1 cellular context compared by ENCODE assay signal in the genomic region with DNA sequence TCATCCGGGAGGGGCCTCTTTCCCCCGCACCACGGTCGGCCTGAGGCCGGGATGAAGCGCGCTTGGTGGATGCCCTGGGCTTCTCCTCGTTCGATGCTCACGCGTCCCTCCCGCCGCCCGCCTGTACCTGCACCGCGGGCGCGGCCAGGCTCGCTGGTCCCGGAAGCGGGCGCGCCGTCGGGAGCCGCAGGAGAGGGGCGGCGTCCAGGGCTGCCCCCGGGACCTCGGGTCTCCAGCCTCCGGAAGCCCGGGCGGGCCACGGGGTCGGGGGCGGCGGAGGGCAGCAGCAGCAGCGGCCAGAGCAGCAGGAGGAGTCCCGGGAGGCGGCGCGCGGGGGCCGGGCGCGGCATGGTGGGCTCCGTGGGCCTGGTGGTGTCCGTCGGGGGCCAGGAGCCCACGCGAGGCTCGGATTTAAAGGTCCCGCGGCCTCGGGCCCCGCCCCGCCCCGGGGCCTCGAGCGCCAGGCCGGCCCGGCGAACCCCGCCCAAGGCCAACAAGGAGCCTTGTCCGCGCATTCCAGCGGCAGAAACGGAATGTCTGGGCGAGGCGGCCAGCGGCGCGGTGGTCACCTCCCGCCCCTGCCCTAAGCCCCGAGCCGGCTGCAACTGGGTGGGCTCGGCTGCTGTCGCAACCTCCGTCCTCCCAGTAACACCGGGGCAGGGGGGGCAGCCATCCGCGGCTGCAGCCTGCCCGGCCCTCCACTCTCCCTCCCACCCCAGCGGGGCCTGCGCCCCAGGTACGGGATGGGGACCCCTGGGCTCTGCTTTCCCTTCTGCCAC.
A peak's percentile ranks its signal among the peaks of the same experiment; 100 is the strongest.
TF ChIP-seq lines count a peak whose summit lies in the region.

A gene with protein sequence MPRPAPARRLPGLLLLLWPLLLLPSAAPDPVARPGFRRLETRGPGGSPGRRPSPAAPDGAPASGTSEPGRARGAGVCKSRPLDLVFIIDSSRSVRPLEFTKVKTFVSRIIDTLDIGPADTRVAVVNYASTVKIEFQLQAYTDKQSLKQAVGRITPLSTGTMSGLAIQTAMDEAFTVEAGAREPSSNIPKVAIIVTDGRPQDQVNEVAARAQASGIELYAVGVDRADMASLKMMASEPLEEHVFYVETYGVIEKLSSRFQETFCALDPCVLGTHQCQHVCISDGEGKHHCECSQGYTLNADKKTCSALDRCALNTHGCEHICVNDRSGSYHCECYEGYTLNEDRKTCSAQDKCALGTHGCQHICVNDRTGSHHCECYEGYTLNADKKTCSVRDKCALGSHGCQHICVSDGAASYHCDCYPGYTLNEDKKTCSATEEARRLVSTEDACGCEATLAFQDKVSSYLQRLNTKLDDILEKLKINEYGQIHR (minus strand): TSS at position 387 of the 779 bp plus-strand sequence. CDS start 37 bp downstream, at position 350.

TF ChIP-seq in HepG2, 621 proteins besides CTCF, POLR2A, EP300 and RAD21 (continued from another document):
- TF ChIP-seq, protein P1, sequence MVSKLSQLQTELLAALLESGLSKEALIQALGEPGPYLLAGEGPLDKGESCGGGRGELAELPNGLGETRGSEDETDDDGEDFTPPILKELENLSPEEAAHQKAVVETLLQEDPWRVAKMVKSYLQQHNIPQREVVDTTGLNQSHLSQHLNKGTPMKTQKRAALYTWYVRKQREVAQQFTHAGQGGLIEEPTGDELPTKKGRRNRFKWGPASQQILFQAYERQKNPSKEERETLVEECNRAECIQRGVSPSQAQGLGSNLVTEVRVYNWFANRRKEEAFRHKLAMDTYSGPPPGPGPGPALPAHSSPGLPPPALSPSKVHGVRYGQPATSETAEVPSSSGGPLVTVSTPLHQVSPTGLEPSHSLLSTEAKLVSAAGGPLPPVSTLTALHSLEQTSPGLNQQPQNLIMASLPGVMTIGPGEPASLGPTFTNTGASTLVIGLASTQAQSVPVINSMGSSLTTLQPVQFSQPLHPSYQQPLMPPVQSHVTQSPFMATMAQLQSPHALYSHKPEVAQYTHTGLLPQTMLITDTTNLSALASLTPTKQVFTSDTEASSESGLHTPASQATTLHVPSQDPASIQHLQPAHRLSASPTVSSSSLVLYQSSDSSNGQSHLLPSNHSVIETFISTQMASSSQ (IDR thresholded peaks at IDR 0.05; ENCODE audit: low read depth), result no peak
- TF ChIP-seq, protein P1 (CRISPR knock-in tag; IDR thresholded peaks at IDR 0.05; ENCODE audit: borderline replicate concordance), result peak; percentile 10; the same call in 1 of the 2 replicates
- no peak for TF ChIP-seq MYNN (CRISPR knock-in tag; IDR thresholded peaks at IDR 0.05; ENCODE audit: low read depth)
- TF ChIP-seq HNF4A (CRISPR knock-in tag; IDR thresholded peaks at IDR 0.05), result no peak
- TF ChIP-seq ZC3H4 (CRISPR knock-in tag; IDR thresholded peaks at IDR 0.05; ENCODE audit: borderline replicate concordance), result 0 out of 2 replicates have a peak, but pooled peaks have one; percentile 3
- TF ChIP-seq, protein P2, sequence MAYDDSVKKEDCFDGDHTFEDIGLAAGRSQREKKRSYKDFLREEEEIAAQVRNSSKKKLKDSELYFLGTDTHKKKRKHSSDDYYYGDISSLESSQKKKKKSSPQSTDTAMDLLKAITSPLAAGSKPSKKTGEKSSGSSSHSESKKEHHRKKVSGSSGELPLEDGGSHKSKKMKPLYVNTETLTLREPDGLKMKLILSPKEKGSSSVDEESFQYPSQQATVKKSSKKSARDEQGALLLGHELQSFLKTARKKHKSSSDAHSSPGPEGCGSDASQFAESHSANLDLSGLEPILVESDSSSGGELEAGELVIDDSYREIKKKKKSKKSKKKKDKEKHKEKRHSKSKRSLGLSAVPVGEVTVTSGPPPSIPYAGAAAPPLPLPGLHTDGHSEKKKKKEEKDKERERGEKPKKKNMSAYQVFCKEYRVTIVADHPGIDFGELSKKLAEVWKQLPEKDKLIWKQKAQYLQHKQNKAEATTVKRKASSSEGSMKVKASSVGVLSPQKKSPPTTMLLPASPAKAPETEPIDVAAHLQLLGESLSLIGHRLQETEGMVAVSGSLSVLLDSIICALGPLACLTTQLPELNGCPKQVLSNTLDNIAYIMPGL (CRISPR knock-in tag; IDR thresholded peaks at IDR 0.05; ENCODE audit: borderline replicate concordance in 1 of 2, low read depth in 1 of 2), result peak in 1 of 2 experiments; percentile 30; a peak in 2 of 4 replicates
- no peak for TF ChIP-seq ZFP41 (CRISPR knock-in tag; IDR thresholded peaks at IDR 0.05; ENCODE audit: borderline replicate concordance)
- no peak for TF ChIP-seq SKI (IDR thresholded peaks at IDR 0.05; ENCODE audit: partially characterized antibody)
- peak; percentile 38 for TF ChIP-seq ZNF883 (CRISPR knock-in tag; IDR thresholded peaks at IDR 0.05; ENCODE audit: not compliant biosample characterization)
- TF ChIP-seq ZNF256 (CRISPR knock-in tag; conservative IDR thresholded peaks at IDR 0.05), result no peak
- no peak for TF ChIP-seq ZZZ3 (CRISPR knock-in tag; IDR thresholded peaks at IDR 0.05; ENCODE audit: borderline replicate concordance)
- no peak for TF ChIP-seq ZFP1 (CRISPR knock-in tag; IDR thresholded peaks at IDR 0.05)
- TF ChIP-seq, protein P3, sequence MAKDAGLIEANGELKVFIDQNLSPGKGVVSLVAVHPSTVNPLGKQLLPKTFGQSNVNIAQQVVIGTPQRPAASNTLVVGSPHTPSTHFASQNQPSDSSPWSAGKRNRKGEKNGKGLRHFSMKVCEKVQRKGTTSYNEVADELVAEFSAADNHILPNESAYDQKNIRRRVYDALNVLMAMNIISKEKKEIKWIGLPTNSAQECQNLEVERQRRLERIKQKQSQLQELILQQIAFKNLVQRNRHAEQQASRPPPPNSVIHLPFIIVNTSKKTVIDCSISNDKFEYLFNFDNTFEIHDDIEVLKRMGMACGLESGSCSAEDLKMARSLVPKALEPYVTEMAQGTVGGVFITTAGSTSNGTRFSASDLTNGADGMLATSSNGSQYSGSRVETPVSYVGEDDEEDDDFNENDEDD (CRISPR knock-in tag; IDR thresholded peaks at IDR 0.05; ENCODE audit: borderline replicate concordance), result peak; percentile 75
- TF ChIP-seq HNRNPLL (IDR thresholded peaks at IDR 0.05; ENCODE audit: low read depth, low read length, poor library complexity, severe bottlenecking), result peak; percentile 22
- 0 out of 2 replicates have a peak, but pooled peaks have one; percentile 47 for TF ChIP-seq SATB2 (CRISPR knock-in tag; IDR thresholded peaks at IDR 0.05)
- TF ChIP-seq KDM5A (IDR thresholded peaks at IDR 0.05; ENCODE audit: borderline replicate concordance, low read length), result no peak
